Comparison of ENCODE assay signal across 1 cellular context in the genomic region with DNA sequence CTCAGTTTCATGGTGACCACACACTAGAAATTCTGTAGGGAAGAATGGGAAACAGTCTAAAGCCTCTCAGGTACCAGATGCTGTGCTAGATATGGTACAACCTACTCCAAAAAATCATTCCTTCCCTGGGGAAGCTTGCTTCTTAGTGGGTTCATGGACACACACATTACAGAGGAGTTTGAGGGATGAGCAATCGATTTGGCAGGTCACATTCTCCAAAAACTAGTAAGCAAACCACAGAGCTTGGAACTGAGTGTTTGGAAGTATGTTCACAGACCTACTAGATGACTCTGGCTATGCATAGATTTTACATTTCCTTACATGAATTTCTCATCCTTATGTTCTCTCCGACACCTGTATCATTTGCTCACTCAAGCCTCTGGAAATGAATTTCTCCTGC.
A peak's percentile ranks its signal among the peaks of the same experiment; 100 is the strongest.
TF ChIP-seq lines count a peak whose summit lies in the region.

No MANE protein-coding gene starts in this region.

TF ChIP-seq in SK-N-SH, 30 proteins besides CTCF, POLR2A, EP300 and RAD21 (continued from another document):
- TF ChIP-seq, protein P1, sequence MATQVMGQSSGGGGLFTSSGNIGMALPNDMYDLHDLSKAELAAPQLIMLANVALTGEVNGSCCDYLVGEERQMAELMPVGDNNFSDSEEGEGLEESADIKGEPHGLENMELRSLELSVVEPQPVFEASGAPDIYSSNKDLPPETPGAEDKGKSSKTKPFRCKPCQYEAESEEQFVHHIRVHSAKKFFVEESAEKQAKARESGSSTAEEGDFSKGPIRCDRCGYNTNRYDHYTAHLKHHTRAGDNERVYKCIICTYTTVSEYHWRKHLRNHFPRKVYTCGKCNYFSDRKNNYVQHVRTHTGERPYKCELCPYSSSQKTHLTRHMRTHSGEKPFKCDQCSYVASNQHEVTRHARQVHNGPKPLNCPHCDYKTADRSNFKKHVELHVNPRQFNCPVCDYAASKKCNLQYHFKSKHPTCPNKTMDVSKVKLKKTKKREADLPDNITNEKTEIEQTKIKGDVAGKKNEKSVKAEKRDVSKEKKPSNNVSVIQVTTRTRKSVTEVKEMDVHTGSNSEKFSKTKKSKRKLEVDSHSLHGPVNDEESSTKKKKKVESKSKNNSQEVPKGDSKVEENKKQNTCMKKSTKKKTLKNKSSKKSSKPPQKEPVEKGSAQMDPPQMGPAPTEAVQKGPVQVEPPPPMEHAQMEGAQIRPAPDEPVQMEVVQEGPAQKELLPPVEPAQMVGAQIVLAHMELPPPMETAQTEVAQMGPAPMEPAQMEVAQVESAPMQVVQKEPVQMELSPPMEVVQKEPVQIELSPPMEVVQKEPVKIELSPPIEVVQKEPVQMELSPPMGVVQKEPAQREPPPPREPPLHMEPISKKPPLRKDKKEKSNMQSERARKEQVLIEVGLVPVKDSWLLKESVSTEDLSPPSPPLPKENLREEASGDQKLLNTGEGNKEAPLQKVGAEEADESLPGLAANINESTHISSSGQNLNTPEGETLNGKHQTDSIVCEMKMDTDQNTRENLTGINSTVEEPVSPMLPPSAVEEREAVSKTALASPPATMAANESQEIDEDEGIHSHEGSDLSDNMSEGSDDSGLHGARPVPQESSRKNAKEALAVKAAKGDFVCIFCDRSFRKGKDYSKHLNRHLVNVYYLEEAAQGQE (IDR thresholded peaks at IDR 0.05; ENCODE audit: low read depth, low read length), result no peak
- TF ChIP-seq FOSL2 (IDR thresholded peaks at IDR 0.05; ENCODE audit: borderline replicate concordance, low read depth), result peak; percentile 73
- TF ChIP-seq GABPA (IDR thresholded peaks at IDR 0.05; ENCODE audit: low read depth), result no peak
- TF ChIP-seq JUND (IDR thresholded peaks at IDR 0.05), result peak; percentile 55
- TF ChIP-seq, protein P2, sequence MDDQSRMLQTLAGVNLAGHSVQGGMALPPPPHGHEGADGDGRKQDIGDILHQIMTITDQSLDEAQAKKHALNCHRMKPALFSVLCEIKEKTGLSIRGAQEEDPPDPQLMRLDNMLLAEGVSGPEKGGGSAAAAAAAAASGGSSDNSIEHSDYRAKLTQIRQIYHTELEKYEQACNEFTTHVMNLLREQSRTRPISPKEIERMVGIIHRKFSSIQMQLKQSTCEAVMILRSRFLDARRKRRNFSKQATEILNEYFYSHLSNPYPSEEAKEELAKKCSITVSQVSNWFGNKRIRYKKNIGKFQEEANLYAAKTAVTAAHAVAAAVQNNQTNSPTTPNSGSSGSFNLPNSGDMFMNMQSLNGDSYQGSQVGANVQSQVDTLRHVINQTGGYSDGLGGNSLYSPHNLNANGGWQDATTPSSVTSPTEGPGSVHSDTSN (IDR thresholded peaks at IDR 0.05), result peak; percentile 58
- TF ChIP-seq TEAD4 (IDR thresholded peaks at IDR 0.05; ENCODE audit: borderline replicate concordance, insufficient read depth), result peak; percentile 64; the same call in 1 of the 2 replicates
- peak; percentile 51; the same call in 1 of the 2 replicates for TF ChIP-seq TCF12 (IDR thresholded peaks at IDR 0.05)
- 0 out of 2 replicates have a peak, but pooled peaks have one; percentile 25 for TF ChIP-seq NFIC (IDR thresholded peaks at IDR 0.05; ENCODE audit: borderline replicate concordance)
